In genomic region chr1:23657659-23658275, GRCh38 we compare ENCODE assay signal across 9 cellular contexts. TPM values are rescaled to one million over a fixed set of nuclear protein-coding genes. Genes with fewer than 3 reads are reported as not detected.
DNase-seq lines count a peak whose midpoint lies in the region; ATAC-seq and TF ChIP-seq lines count a peak whose summit lies in the region.
"Had no signal": no experiment of that assay in that cellular context is flagged by ENCODE, and none has a peak within 500 bp of the region (broad histone marks: within the 10 kb centered on the region; RNA-seq: fewer than 3 reads in every experiment).

No MANE protein-coding gene starts in this region.

- peaks cover 5% of the 10 kb centered on the region for H3K27me3 Mint-ChIP-seq in neural crest cell (ENCODE audit: low read depth)

- ATAC-seq in HG02970 (IDR thresholded peaks at IDR 0.05; ENCODE audit: low FRiP score, unreplicated experiment), result no peak
- ATAC-seq in HG02840 (IDR thresholded peaks at IDR 0.05; ENCODE audit: low FRiP score, unreplicated experiment), result no peak

- no peak overlapping the region for H3K4me3 Mint-ChIP-seq in neural crest cell

- peak in 2 of 3 experiments; percentile 5 to 39 for DNase-seq in NCI-H1417 (lab: John Stamatoyannopoulos, UW)
- DNase-seq in NCI-H1417 treated with DMSO at 0.1 percent for 48 hours (lab: John Stamatoyannopoulos, UW), result no peak
- DNase-seq in LNCaP clone FGC (ENCODE audit: low read depth), result no peak
- DNase-seq in activated CD4-positive, alpha-beta T cell treated with anti-CD3 and anti-CD28 coated beads for 4 hours, result peak; percentile 16 to 33
- DNase-seq in epithelial cell of esophagus (ENCODE audit: low read depth), result peak; percentile 49
- DNase-seq in neural crest cell (ENCODE audit: low read depth, low spot score), result peak; percentile 74

- no peaks in the 10 kb centered on the region for H3K9me3 Mint-ChIP-seq in neural crest cell

- no peaks in the 10 kb centered on the region for H3K4me1 Mint-ChIP-seq in neural crest cell

- TF ChIP-seq CTCF in LNCaP clone FGC (IDR thresholded peaks at IDR 0.05; ENCODE audit: control insufficient read depth, extremely low read depth, insufficient read depth), result peak; percentile 40
- TF ChIP-seq CTCF in epithelial cell of esophagus (IDR thresholded peaks at IDR 0.05; ENCODE audit: insufficient read depth, low read depth, low read length, missing control alignments), result peak; percentile 84
- peak; percentile 85 for TF ChIP-seq CTCF in neural crest cell (conservative IDR thresholded peaks at IDR 0.05)

- H3K36me3 Mint-ChIP-seq in neural crest cell (ENCODE audit: low read depth), result no peaks in the 10 kb centered on the region

- H3K4me3 ChIP-seq in LNCaP clone FGC (ENCODE audit: low read depth, low read length) (no peak overlapping the region), epithelial cell of esophagus (ENCODE audit: low read length) (no peak overlapping the region)
- H3K4me3 ChIP-seq: BLaER1 treated with 17β-estradiol and CSF1 and Interleukin-3, amounts not matched to agents 10 nM and 100 nM had no signal

- no peak overlapping the region for H3K27ac Mint-ChIP-seq in neural crest cell (ENCODE audit: unreplicated experiment)

RNA-seq across cellular contexts. Expression of gene RPL11, which starts 33.8 kb away (rescaled TPM):
- total RNA-seq in neural crest cell, result 1,184 and 1,252 TPM in 2 replicates

Comparison
In these comparisons a context has a peak if more than half of its experiments do, and no peak if none do; other contexts are left out.
1. DNase-seq: peak in NCI-H1417 (2 of 3), activated CD4-positive, alpha-beta T cell treated with anti-CD3 and anti-CD28 coated beads for 4 hours (2 of 2), epithelial cell of esophagus (single experiment) and neural crest cell (single experiment); none in NCI-H1417 treated with DMSO at 0.1 percent for 48 hours (single experiment) and LNCaP clone FGC (single experiment).
2. Peak in every context shown above with its lines, with median percentiles within 50 percentile points of each other: CTCF ChIP-seq.